Comparison of ENCODE assay signal across 22 cellular contexts in genomic region chr14:69374235-69374634, GRCh38.
"Had no signal": no experiment of that assay in that cellular context is flagged by ENCODE, and none has a peak within 500 bp of the region (broad histone marks: within the 10 kb centered on the region; RNA-seq: fewer than 3 reads in every experiment).

No MANE protein-coding gene starts in this region.

- ATAC-seq: esophagus mucosa, heart left ventricle, right lobe of liver had no signal

- H3K9me3 Mint-ChIP-seq: dendritic cell treated with granulocyte-macrophage colony-stimulating factor and Interleukin-4, amounts not matched to agents 40 ng/mL and 50 ng/mL, for 4 days; T-helper 2 cell treated with Interferon-gamma antibody and Interleukin-4, amounts not matched to agents 5 μg/mL and 100 μg/mL, for 36 hours; type B pancreatic cell had no signal

- DNase-seq: activated B cell treated with CpG ODN at 0.5 μM for 24 hours; activated naive CD4-positive, alpha-beta T cell; anterior cingulate cortex; endodermal cell; foreskin fibroblast; heart left ventricle; naive B cell; nephron progenitor cell; right lobe of liver; stimulated activated CD4-positive, alpha-beta T cell treated with anti-CD3 and anti-CD28 coated beads, Interleukin-2, amount 100 ng/mL, for 48 hours; stimulated activated naive CD4-positive, alpha-beta T cell treated with Interleukin-2 at 50 U/mL for 16 hours; substantia nigra; T-helper 1 cell had no signal

- H3K27me3 Mint-ChIP-seq: activated B cell treated with CpG ODN at 0.5 μM for 24 hours; central memory CD8-positive, alpha-beta T cell; dendritic cell treated with granulocyte-macrophage colony-stimulating factor and Interleukin-4, amounts not matched to agents 40 ng/mL and 50 ng/mL, for 4 days; naive B cell; type B pancreatic cell had no signal

- H3K4me1 ChIP-seq: heart left ventricle, right lobe of liver, vagina had no signal

- FAIRE-seq: bronchial epithelial cell had no signal

- H3K4me3 Mint-ChIP-seq: activated B cell treated with CpG ODN at 0.5 μM for 24 hours; central memory CD8-positive, alpha-beta T cell; dendritic cell treated with granulocyte-macrophage colony-stimulating factor and Interleukin-4, amounts not matched to agents 40 ng/mL and 50 ng/mL, for 4 days; endodermal cell; mesothelial cell of epicardium; naive B cell; nephron progenitor cell; T-helper 2 cell treated with Interferon-gamma antibody and Interleukin-4, amounts not matched to agents 5 μg/mL and 100 μg/mL, for 36 hours; type B pancreatic cell had no signal

- H3K27ac Mint-ChIP-seq: activated B cell treated with CpG ODN at 0.5 μM for 24 hours; dendritic cell treated with granulocyte-macrophage colony-stimulating factor and Interleukin-4, amounts not matched to agents 40 ng/mL and 50 ng/mL, for 4 days; endodermal cell; mesothelial cell of epicardium; nephron progenitor cell; T-helper 2 cell treated with Interferon-gamma antibody and Interleukin-4, amounts not matched to agents 5 μg/mL and 100 μg/mL, for 36 hours; type B pancreatic cell had no signal

- H3K4me1 Mint-ChIP-seq: activated B cell treated with CpG ODN at 0.5 μM for 24 hours; central memory CD8-positive, alpha-beta T cell; mesothelial cell of epicardium; naive B cell; nephron progenitor cell had no signal

- H3K27me3 ChIP-seq: heart left ventricle, neutrophil, right lobe of liver, vagina had no signal

- H3K27ac ChIP-seq: heart left ventricle, neutrophil, right lobe of liver, vagina had no signal
